In the genomic region with DNA sequence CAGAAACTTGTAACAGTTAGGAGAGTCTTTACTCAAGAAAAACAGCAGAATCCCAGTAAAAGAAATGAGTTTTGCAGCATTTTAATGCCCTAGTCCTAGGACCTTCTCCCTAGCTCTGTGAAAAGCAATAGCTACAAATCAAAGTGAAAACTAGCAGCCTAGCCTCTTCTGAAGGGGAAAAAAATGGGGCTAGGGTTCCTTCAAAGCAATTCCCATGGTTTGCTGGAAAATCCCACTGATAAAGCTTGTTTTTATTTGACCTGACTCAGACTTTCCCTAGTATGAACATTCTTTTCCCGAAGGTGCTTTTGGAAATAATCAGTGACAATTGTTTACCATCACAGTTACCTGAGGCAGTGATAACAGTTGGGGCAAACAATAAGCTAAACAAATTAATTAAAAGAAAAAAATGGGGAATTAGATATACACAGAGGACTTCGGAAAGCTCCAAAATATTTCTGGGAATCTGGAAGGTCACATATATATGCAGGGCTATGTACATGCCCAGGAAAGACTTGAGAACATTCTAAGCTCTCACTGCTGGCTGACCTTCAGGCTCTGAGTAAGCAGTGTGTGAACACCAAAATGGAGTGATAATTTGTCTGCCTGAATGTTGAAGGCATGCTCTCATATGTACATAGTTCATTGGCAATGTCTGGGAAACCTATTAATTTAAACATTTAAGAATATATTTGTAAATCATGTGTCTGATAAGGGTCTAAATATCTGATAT, we compare ENCODE assay signal across 19 cellular contexts.
"Had no signal": no experiment of that assay in that cellular context is flagged by ENCODE, and none has a peak within 500 bp of the region (broad histone marks: within the 10 kb centered on the region; RNA-seq: fewer than 3 reads in every experiment).

No MANE protein-coding gene starts in this region.

- H3K4me3 Mint-ChIP-seq: central memory CD8-positive, alpha-beta T cell; immature natural killer cell; natural killer cell had no signal

- H3K9me3 ChIP-seq: ascending aorta, breast epithelium, colonic mucosa, prostate gland, right atrium auricular region had no signal

- H3K36me3 Mint-ChIP-seq: activated naive CD4-positive, alpha-beta T cell treated with anti-CD3 and anti-CD28 coated beads, Interleukin-2, amount 50 U/mL, for 72 hours; immature natural killer cell had no signal

- H3K27me3 Mint-ChIP-seq: central memory CD8-positive, alpha-beta T cell had no signal

- ATAC-seq: activated naive CD4-positive, alpha-beta T cell treated with anti-CD3 and anti-CD28 coated beads, Interleukin-2, amount 50 U/mL, for 72 hours; natural killer cell; stimulated activated naive CD8-positive, alpha-beta T cell treated with anti-CD3 and anti-CD28 coated beads, Interleukin-15, Interleukin-2, amounts not matched to agents 100 U/mL and 50 U/mL, for 24 hours had no signal

- H3K36me3 ChIP-seq: ascending aorta, breast epithelium, colonic mucosa, prostate gland, right atrium auricular region, upper lobe of left lung, WERI-Rb-1 had no signal

- H3K4me1 Mint-ChIP-seq: central memory CD8-positive, alpha-beta T cell; immature natural killer cell; natural killer cell had no signal

- H3K27ac Mint-ChIP-seq: activated naive CD4-positive, alpha-beta T cell treated with anti-CD3 and anti-CD28 coated beads, Interleukin-2, amount 50 U/mL, for 72 hours; immature natural killer cell; natural killer cell had no signal

- H3K4me1 ChIP-seq: ascending aorta, breast epithelium, colonic mucosa, prostate gland, right atrium auricular region had no signal

- DNase-seq: activated CD4-positive, alpha-beta T cell treated with anti-CD3 and anti-CD28 coated beads for 1 hour; activated T-cell treated with anti-CD3 and anti-CD28 coated beads, Interleukin-2, amount 50 U/mL, for 1 hour; colonic mucosa; effector CD4-positive, alpha-beta T cell; erythroblast; foreskin melanocyte; immature natural killer cell; natural killer cell; stimulated activated CD4-positive, alpha-beta T cell treated with anti-CD3 and anti-CD28 coated beads, Interleukin-4, amount 100 ng/mL, for 4 hours; stimulated activated naive CD8-positive, alpha-beta T cell treated with anti-CD3 and anti-CD28 coated beads, Interleukin-15, Interleukin-2, amounts not matched to agents 100 U/mL and 50 U/mL, for 24 hours; T-helper 1 cell; upper lobe of left lung; WERI-Rb-1 had no signal

- H3K4me3 ChIP-seq: ascending aorta, breast epithelium, colonic mucosa, prostate gland, right atrium auricular region, upper lobe of left lung had no signal

- H3K27ac ChIP-seq: ascending aorta, breast epithelium, colonic mucosa, prostate gland, right atrium auricular region, upper lobe of left lung, WERI-Rb-1 had no signal

- H3K27me3 ChIP-seq: ascending aorta, breast epithelium, colonic mucosa, right atrium auricular region, upper lobe of left lung had no signal
